Comparison of ENCODE assay signal across 9 cellular contexts in genomic region chr9:121095057-121095456, GRCh38.
"Had no signal": no experiment of that assay in that cellular context is flagged by ENCODE, and none has a peak within 500 bp of the region (broad histone marks: within the 10 kb centered on the region; RNA-seq: fewer than 3 reads in every experiment).

No MANE protein-coding gene starts in this region.

- H3K9me3 ChIP-seq: HAP-1 had no signal

- H3K9ac ChIP-seq: GM23248 had no signal

- H3K27ac Mint-ChIP-seq: HFFc6 had no signal

- H3K4me3 ChIP-seq: GM23248, HAP-1, K562 had no signal

- H3K27ac ChIP-seq: GM23248 had no signal

- H3K4me3 Mint-ChIP-seq: HFFc6 had no signal

- ATAC-seq: HCT116, K562 had no signal

- H3K4me1 ChIP-seq: HAP-1 had no signal

- H3K9me3 Mint-ChIP-seq: HFFc6 had no signal

- DNase-seq: GM23248, GOT3, H7, HFFc6, IMR-90, KG1 had no signal

- H2AFZ ChIP-seq: GM23248 had no signal
